Comparison of ENCODE assay signal across 8 cellular contexts in genomic region chr7:2314209-2314955, GRCh38. TPM values are rescaled to one million over a fixed set of nuclear protein-coding genes. Genes with fewer than 3 reads are reported as not detected.
A peak's percentile ranks its signal among the peaks of the same experiment; 100 is the strongest.
DNase-seq lines count a peak whose midpoint lies in the region; ATAC-seq and TF ChIP-seq lines count a peak whose summit lies in the region.

Gene SNX8 (minus strand): TSS chr7:2314441. CDS start chr7:2314421, 20 bp downstream.

- peaks cover 2% of the 10 kb centered on the region for H3K36me3 Mint-ChIP-seq in chondrocyte (ENCODE audit: low read depth)

- peak within 1 kb of the TSS; percentile 91 for H3K27ac Mint-ChIP-seq in chondrocyte (ENCODE audit: unreplicated experiment)

- TF ChIP-seq POLR2A in GM19099 (IDR thresholded peaks at IDR 0.05; ENCODE audit: extremely low read depth, insufficient read length, low read depth) = peak; percentile 84

- H3K4me3 Mint-ChIP-seq in chondrocyte (ENCODE audit: unreplicated experiment) = no peak within 1 kb of the TSS

- no peaks in the 10 kb centered on the region for H3K9me3 Mint-ChIP-seq in chondrocyte (ENCODE audit: low read depth)

- peak; percentile 78 for ATAC-seq in HG03354 (IDR thresholded peaks at IDR 0.05; ENCODE audit: poor library complexity, severe bottlenecking, unreplicated experiment)

- peaks cover 35% of the 10 kb centered on the region for H3K4me1 Mint-ChIP-seq in chondrocyte (ENCODE audit: low read depth)

- TF ChIP-seq CTCF in chondrocyte (IDR thresholded peaks at IDR 0.05) = no peak

- no peaks in the 10 kb centered on the region for H3K27me3 Mint-ChIP-seq in chondrocyte (ENCODE audit: low read depth)

- DNase-seq in AG20443 (ENCODE audit: low spot score) (peak; percentile 100), NCI-H446 (lab: John Stamatoyannopoulos, UW) (peak; percentile 65 to 90), chondrocyte (ENCODE audit: low spot score) (peak; percentile 96), kidney glomerular epithelial cell (lab: John Stamatoyannopoulos, UW) (peak; percentile 71)
- DNase-seq in activated CD4-positive, alpha-beta T cell treated with anti-CD3 and anti-CD28 coated beads for 24 hours (ENCODE audit: low read depth in 2 of 2) = peak; percentile 92 to 96
- peak; percentile 90 to 94 for DNase-seq in stimulated activated CD4-positive, alpha-beta T cell treated with anti-CD3 and anti-CD28 coated beads, Interleukin-15, amount 100 ng/mL, for 48 hours (ENCODE audit: low read depth in 2 of 2)

RNA-seq across cellular contexts. Expression of gene SNX8, which starts in this region (rescaled TPM):
- total RNA-seq in chondrocyte = 34.4 to 45.4 TPM (median 37.2 TPM) in 3 replicates

Comparison
In these comparisons a context has a peak if more than half of its experiments do, and no peak if none do; other contexts are left out.
1. Peak in every context shown above with its lines: DNase-seq and ATAC-seq.